ENCODE assay signal across 17 cellular contexts in the genomic region with DNA sequence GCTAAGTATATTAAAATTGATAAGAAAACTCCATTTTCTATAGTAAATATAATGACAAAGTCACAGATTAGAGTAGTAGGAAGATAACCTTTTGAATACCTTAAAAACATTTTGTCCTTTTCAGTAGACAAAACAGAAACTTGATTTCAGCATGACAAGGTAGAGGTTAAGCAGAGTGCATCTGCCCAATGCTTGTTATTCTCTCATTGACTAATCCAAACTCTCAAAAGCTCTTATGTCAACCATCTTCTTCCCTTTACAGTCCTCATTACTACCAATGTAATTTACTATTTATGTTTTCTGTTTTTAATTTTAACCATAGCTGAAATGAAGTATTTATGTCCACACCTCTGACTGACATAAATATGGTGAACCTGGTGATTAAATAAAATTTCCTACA. TPM values are rescaled to one million over a fixed set of nuclear protein-coding genes. Genes with fewer than 3 reads are reported as not detected.
DNase-seq lines count a peak whose midpoint lies in the region; ATAC-seq and TF ChIP-seq lines count a peak whose summit lies in the region.
"Had no signal": no experiment of that assay in that cellular context is flagged by ENCODE, and none has a peak within 500 bp of the region (broad histone marks: within the 10 kb centered on the region; RNA-seq: fewer than 3 reads in every experiment).

No MANE protein-coding gene starts in this region.

- no peak overlapping the region for H3K4me2 ChIP-seq in mesendoderm (ENCODE audit: low read length)

- no peaks in the 10 kb centered on the region for H3K79me1 ChIP-seq in mesendoderm (ENCODE audit: low read length)

- H4K8ac ChIP-seq in mesendoderm (ENCODE audit: low read depth, low read length): no peak overlapping the region

- ATAC-seq in GM18861 (IDR thresholded peaks at IDR 0.05; ENCODE audit: unreplicated experiment): peak; percentile 65
- peak; percentile 77 for ATAC-seq in GM21381 (IDR thresholded peaks at IDR 0.05; ENCODE audit: unreplicated experiment)
- peak; percentile 79 for ATAC-seq in HG02938 (IDR thresholded peaks at IDR 0.05; ENCODE audit: unreplicated experiment)
- ATAC-seq in HG03575 (IDR thresholded peaks at IDR 0.05; ENCODE audit: extremely low read depth, insufficient number of reproducible peaks, low FRiP score, unreplicated experiment): peak; percentile 51
- no peak for ATAC-seq in SK-N-SH treated with all-trans-retinoic acid at 6 μM for 48 hours
- ATAC-seq: heart left ventricle had no signal

- no peak overlapping the region for H3K27ac ChIP-seq in mesendoderm (ENCODE audit: low read depth, low read length)
- H3K27ac ChIP-seq: heart left ventricle, left ventricle myocardium inferior, SJSA1, tibial artery, VCaP had no signal

- DNase-seq in RPMI8226 (no peak), mesendoderm (no peak)
- DNase-seq in activated CD4-positive, alpha-beta memory T cell treated with anti-CD3 and anti-CD28 coated beads for 36 hours: no peak
- DNase-seq: CD4-positive, CD25-positive, alpha-beta regulatory T cell; heart left ventricle; left ventricle myocardium inferior; NCI-H1417 treated with DMSO at 0.1 percent for 48 hours; tibial artery had no signal

- H3K27me3 Mint-ChIP-seq in activated CD4-positive, alpha-beta memory T cell treated with anti-CD3 and anti-CD28 coated beads for 36 hours: peaks cover 12% of the 10 kb centered on the region

- H3K4ac ChIP-seq in mesendoderm (ENCODE audit: low read depth, low read length): no peak overlapping the region

- H3K23ac ChIP-seq in mesendoderm (ENCODE audit: low read length): no peak overlapping the region

- no peaks in the 10 kb centered on the region for H3K4me1 ChIP-seq in mesendoderm (ENCODE audit: control insufficient read depth, low read depth, low read length)

- H2AK5ac ChIP-seq in mesendoderm (ENCODE audit: low read length): no peak overlapping the region

- H3K18ac ChIP-seq in mesendoderm (ENCODE audit: low read length): no peak overlapping the region

- H3K27me3 ChIP-seq in mesendoderm (ENCODE audit: insufficient read depth, low read length, poor library complexity): no peaks in the 10 kb centered on the region
- H3K27me3 ChIP-seq: heart left ventricle, SJSA1, tibial artery had no signal

- H2BK5ac ChIP-seq in mesendoderm (ENCODE audit: low read length): no peak overlapping the region

- no peaks in the 10 kb centered on the region for H3K79me2 ChIP-seq in mesendoderm (ENCODE audit: control insufficient read depth, insufficient read depth, low read length)

- no peaks in the 10 kb centered on the region for H3K9me3 Mint-ChIP-seq in activated CD4-positive, alpha-beta memory T cell treated with anti-CD3 and anti-CD28 coated beads for 36 hours
- H3K9me3 Mint-ChIP-seq: activated T-helper 2 cell treated with anti-CD3 and anti-CD28 coated beads, Interferon-gamma antibody, Interleukin-2, Interleukin-4, amounts not matched to agents 10 μg/mL and 5 μg/mL and 100 μg/mL, durations not matched to agents 14 hours and 24 hours and 36 hours; CD4-positive, CD25-positive, alpha-beta regulatory T cell had no signal

- H3K9ac ChIP-seq in mesendoderm (ENCODE audit: low read length): no peak overlapping the region

- no peak overlapping the region for H3K4me3 Mint-ChIP-seq in activated CD4-positive, alpha-beta memory T cell treated with anti-CD3 and anti-CD28 coated beads for 36 hours
- H3K4me3 Mint-ChIP-seq: CD4-positive, CD25-positive, alpha-beta regulatory T cell had no signal

- H3K56ac ChIP-seq in mesendoderm (ENCODE audit: low read length): no peak overlapping the region

- POLR2A ChIA-PET in activated CD4-positive, alpha-beta memory T cell treated with anti-CD3 and anti-CD28 coated beads for 36 hours (lab: Charles Lee): interaction anchor here (0.9 kb wide), 1 partner anchor 8 kb away, joined by 5 read pairs; no protein-coding TSS in a partner anchor

- no peaks in the 10 kb centered on the region for H3K36me3 ChIP-seq in mesendoderm (ENCODE audit: control insufficient read depth, insufficient read depth, low read length)
- H3K36me3 ChIP-seq: heart left ventricle, left ventricle myocardium inferior, SJSA1, tibial artery had no signal

- intact Hi-C loops in activated CD4-positive, alpha-beta memory T cell treated with anti-CD3 and anti-CD28 coated beads for 36 hours (cut with micrococcal nuclease): loop anchor here (1.0 kb wide), 1 partner anchor 9 kb away; no protein-coding TSS in a partner anchor

- H4K5ac ChIP-seq in mesendoderm (ENCODE audit: low read length): no peak overlapping the region

- H3K27ac Mint-ChIP-seq in activated CD4-positive, alpha-beta memory T cell treated with anti-CD3 and anti-CD28 coated beads for 36 hours: no peak overlapping the region
- H3K27ac Mint-ChIP-seq: activated T-helper 2 cell treated with anti-CD3 and anti-CD28 coated beads, Interferon-gamma antibody, Interleukin-2, Interleukin-4, amounts not matched to agents 10 μg/mL and 5 μg/mL and 100 μg/mL, durations not matched to agents 14 hours and 24 hours and 36 hours; CD4-positive, CD25-positive, alpha-beta regulatory T cell had no signal

- H3K4me1 Mint-ChIP-seq in activated CD4-positive, alpha-beta memory T cell treated with anti-CD3 and anti-CD28 coated beads for 36 hours (ENCODE audit: low read depth): peaks cover 21% of the 10 kb centered on the region

- H2BK120ac ChIP-seq in mesendoderm (ENCODE audit: low read depth, low read length): no peak overlapping the region

- no peak overlapping the region for H3K4me3 ChIP-seq in mesendoderm (ENCODE audit: low read length)
- H3K4me3 ChIP-seq: heart left ventricle, left ventricle myocardium inferior, SJSA1, tibial artery had no signal

- no peaks in the 10 kb centered on the region for H3K36me3 Mint-ChIP-seq in activated CD4-positive, alpha-beta memory T cell treated with anti-CD3 and anti-CD28 coated beads for 36 hours
- H3K36me3 Mint-ChIP-seq: CD4-positive, CD25-positive, alpha-beta regulatory T cell had no signal

- CTCF ChIA-PET in activated CD4-positive, alpha-beta memory T cell treated with anti-CD3 and anti-CD28 coated beads for 36 hours (lab: Charles Lee): interaction anchor here (0.5 to 1.5 kb wide), 4 partner anchors 9 to 62 kb away, joined by 3 to 6 read pairs (median 4); no protein-coding TSS in a partner anchor

- no peak overlapping the region for H2BK15ac ChIP-seq in mesendoderm (replicated peaks; ENCODE audit: low read depth)

TF ChIP-seq in SK-N-SH treated with all-trans-retinoic acid at 6 μM for 48 hours, 23 proteins besides CTCF, POLR2A, EP300 and RAD21:
- TF ChIP-seq ZNF8 (CRISPR knock-in tag; IDR thresholded peaks at IDR 0.05): no peak
- TF ChIP-seq TOX (CRISPR knock-in tag; IDR thresholded peaks at IDR 0.05; ENCODE audit: borderline replicate concordance): no peak
- TF ChIP-seq ZC3H10 (CRISPR knock-in tag; IDR thresholded peaks at IDR 0.05): no peak
- TF ChIP-seq PPARA (CRISPR knock-in tag; IDR thresholded peaks at IDR 0.05; ENCODE audit: borderline replicate concordance): no peak

RNA-seq across cellular contexts. Expression of a gene that starts 11.1 kb away (rescaled TPM):
- polyA plus RNA-seq in mesendoderm (2013, experiment 1 of 2): 2.6 TPM
- polyA plus RNA-seq in mesendoderm (2013, experiment 2 of 2): 2.7 TPM
- total RNA-seq in activated CD4-positive, alpha-beta memory T cell treated with anti-CD3 and anti-CD28 coated beads for 36 hours: 1 to 10 TPM; 1.3 to 1.9 TPM

RNA-seq across cellular contexts. Expression of a gene that starts 11.2 kb away (rescaled TPM):
- 0.11 TPM for polyA plus RNA-seq in mesendoderm (2013, experiment 1 of 2)
- polyA plus RNA-seq in mesendoderm (2013, experiment 2 of 2): 0.21 TPM
- under 1 TPM in 1 of 2 experiments, not detected in 1; 0.70 TPM for total RNA-seq in activated CD4-positive, alpha-beta memory T cell treated with anti-CD3 and anti-CD28 coated beads for 36 hours
- total RNA-seq: activated T-helper 2 cell treated with anti-CD3 and anti-CD28 coated beads, Interferon-gamma antibody, Interleukin-2, Interleukin-4, amounts not matched to agents 10 μg/mL and 5 μg/mL and 100 μg/mL, durations not matched to agents 14 hours and 24 hours and 36 hours; CD4-positive, CD25-positive, alpha-beta regulatory T cell; left ventricle myocardium inferior; SJSA1 had no signal
- polyA plus RNA-seq: neural cell had no signal
